In genomic region chr11:68903631-68904457, GRCh38 we compare ENCODE assay signal across 8 cellular contexts. TPM values are rescaled to one million over a fixed set of nuclear protein-coding genes. Genes with fewer than 3 reads are reported as not detected.
DNase-seq lines count a peak whose midpoint lies in the region; ATAC-seq and TF ChIP-seq lines count a peak whose summit lies in the region.

Gene IGHMBP2 (plus strand): TSS chr11:68903891. CDS start chr11:68903953, 62 bp downstream.
Gene MRPL21 (minus strand): TSS chr11:68903832. CDS start chr11:68903810, 22 bp downstream.

- no peaks in the 10 kb centered on the region for H3K27me3 ChIP-seq in lung (ENCODE audit: control insufficient read depth, insufficient read depth)

- peaks cover 29% of the 10 kb centered on the region for H3K36me3 Mint-ChIP-seq in activated CD8-positive, alpha-beta T cell treated with anti-CD3 and anti-CD28 coated beads for 36 hours (ENCODE audit: low read depth)

- H3K4me1 Mint-ChIP-seq in activated CD8-positive, alpha-beta T cell treated with anti-CD3 and anti-CD28 coated beads for 36 hours (ENCODE audit: low read depth), result peaks cover 28% of the 10 kb centered on the region

- CTCF ChIA-PET in activated CD8-positive, alpha-beta T cell treated with anti-CD3 and anti-CD28 coated beads for 36 hours (lab: Charles Lee), result interaction anchor here (1.0 to 1.3 kb wide), 2 partner anchors 10 to 186 kb away, joined by 3 read pairs; no protein-coding TSS in a partner anchor

- intact Hi-C loops in activated CD8-positive, alpha-beta T cell treated with anti-CD3 and anti-CD28 coated beads for 36 hours (cut with micrococcal nuclease), result no loop called here

- no peaks in the 10 kb centered on the region for H3K9me3 Mint-ChIP-seq in activated CD8-positive, alpha-beta T cell treated with anti-CD3 and anti-CD28 coated beads for 36 hours

- ATAC-seq in GM19043 (IDR thresholded peaks at IDR 0.05; ENCODE audit: low read depth, unreplicated experiment) (peak; percentile 75), HG03432 (IDR thresholded peaks at IDR 0.05; ENCODE audit: unreplicated experiment) (peak; percentile 94), lung (ENCODE audit: insufficient read depth, low FRiP score) (peak; percentile 97)
- ATAC-seq in activated CD8-positive, alpha-beta T cell treated with anti-CD3 and anti-CD28 coated beads for 36 hours, result peak; percentile 95

- peaks cover 4 to 12% of the 10 kb centered on the region in 2 donors for H3K4me1 ChIP-seq in lung (ENCODE audit: control insufficient read depth in 2 of 2, insufficient read depth in 2 of 2, low read length in 2 of 2)

- TF ChIP-seq CTCF in activated CD8-positive, alpha-beta T cell treated with anti-CD3 and anti-CD28 coated beads for 36 hours (IDR thresholded peaks at IDR 0.05), result no peak
- TF ChIP-seq CTCF in lung (IDR thresholded peaks at IDR 0.05; ENCODE audit: control extremely low read depth, extremely low read depth), result no peak

- no peaks in the 10 kb centered on the region for H3K27me3 Mint-ChIP-seq in activated CD8-positive, alpha-beta T cell treated with anti-CD3 and anti-CD28 coated beads for 36 hours

- H3K27ac Mint-ChIP-seq in activated CD8-positive, alpha-beta T cell treated with anti-CD3 and anti-CD28 coated beads for 36 hours, result peak within 1 kb of the TSS; percentile 91

- no peaks in the 10 kb centered on the region for H3K9me3 ChIP-seq in lung (ENCODE audit: control insufficient read depth in 2 of 2, insufficient read depth in 1 of 2, low read length in 1 of 2)

- WGBS in lung, 2 donors, result 0 to 1% methylated on average over 76 to 79 of the region's 79 CpGs

- POLR2A ChIA-PET in activated CD8-positive, alpha-beta T cell treated with anti-CD3 and anti-CD28 coated beads for 36 hours (lab: Charles Lee), result interaction anchor here (0.7 to 1.4 kb wide), 4 partner anchors 26 to 178 kb away, joined by 3 read pairs; no protein-coding TSS in a partner anchor

- H3K36me3 ChIP-seq in lung (ENCODE audit: control insufficient read depth in 2 of 2, insufficient read depth in 2 of 2, low read length in 2 of 2), result peaks cover 5 to 13% of the 10 kb centered on the region in 2 donors

- H3K4me3 Mint-ChIP-seq in activated CD8-positive, alpha-beta T cell treated with anti-CD3 and anti-CD28 coated beads for 36 hours, result peak within 1 kb of the TSS; percentile 96

- DNase-seq in AML-193 (lab: John Stamatoyannopoulos, UW) (peak; percentile 49 to 55), NCI-H774 (lab: John Stamatoyannopoulos, UW) (peak; percentile 88), lung (ENCODE audit: low spot score) (peak; percentile 90)
- peak; percentile 87 for DNase-seq in activated CD8-positive, alpha-beta T cell treated with anti-CD3 and anti-CD28 coated beads for 36 hours
- DNase-seq in effector CD4-positive, alpha-beta T cell, result peak; percentile 80
- peak; percentile 65 to 82 (median 69) for DNase-seq in stimulated activated CD4-positive, alpha-beta T cell treated with anti-CD3 and anti-CD28 coated beads, TNF-alpha, amount 100 ng/mL, for 4 hours (ENCODE audit: low read depth in 3 of 3)

- H3K4me3 ChIP-seq in lung, result peak within 1 kb of the TSS; percentile 91

- H3K27ac ChIP-seq in lung (ENCODE audit: low read depth in 1 of 2, low read length in 1 of 2), result peak within 1 kb of the TSS; percentile 75 to 92

RNA-seq across cellular contexts. Expression of gene IGHMBP2, which starts in this region (rescaled TPM):
- 10 to 100 TPM; 21.1 to 24.9 TPM for total RNA-seq in activated CD8-positive, alpha-beta T cell treated with anti-CD3 and anti-CD28 coated beads for 36 hours
- 10 to 100 TPM; 19.8 to 21.0 TPM for total RNA-seq in lung
- 10 to 100 TPM; 12.4 to 15.3 TPM for polyA plus RNA-seq in lung

RNA-seq across cellular contexts. Expression of gene MRPL21, which starts in this region (rescaled TPM):
- total RNA-seq in activated CD8-positive, alpha-beta T cell treated with anti-CD3 and anti-CD28 coated beads for 36 hours, result 100 to 1,000 TPM in 1 of 2 experiments, 10 to 100 TPM in 1; 99.6 to 104 TPM
- total RNA-seq in lung, result 10 to 100 TPM; 27.0 to 46.2 TPM
- 100 to 1,000 TPM in 1 of 2 donors, 10 to 100 TPM in 1; 70.4 to 101 TPM for polyA plus RNA-seq in lung

Comparison
In these comparisons a context has a peak if more than half of its experiments do, and no peak if none do; other contexts are left out.
1. Peak in every context shown above with its lines: DNase-seq, ATAC-seq, H3K4me3 ChIP-seq and H3K27ac ChIP-seq.